In genomic region chr4:100489316-100489715, GRCh38 we compare ENCODE assay signal across 27 cellular contexts. TPM values are rescaled to one million over a fixed set of nuclear protein-coding genes. Genes with fewer than 3 reads are reported as not detected.
"Had no signal": no experiment of that assay in that cellular context is flagged by ENCODE, and none has a peak within 500 bp of the region (broad histone marks: within the 10 kb centered on the region; RNA-seq: fewer than 3 reads in every experiment).

No MANE protein-coding gene starts in this region.

- H3K4me3 Mint-ChIP-seq: activated CD4-positive, alpha-beta T cell treated with anti-CD3 and anti-CD28 coated beads, Interleukin-2, amount 10 ng/mL, durations not matched to agents 7 days and 5 days; activated CD8-positive, alpha-beta T cell treated with anti-CD3 and anti-CD28 coated beads, Interleukin-2, amount 10 ng/mL, durations not matched to agents 7 days and 5 days; activated naive CD4-positive, alpha-beta T cell treated with anti-CD3 and anti-CD28 coated beads for 36 hours; activated naive CD8-positive, alpha-beta T cell treated with anti-CD3 and anti-CD28 coated beads, Interleukin-2, amount 50 U/mL, for 24 hours; activated T-cell treated with anti-CD3 and anti-CD28 coated beads, Interleukin-2, amount 50 U/mL, for 24 hours; effector memory CD8-positive, alpha-beta T cell; immature natural killer cell; naive thymus-derived CD4-positive, alpha-beta T cell; neural progenitor cell; stimulated activated naive CD8-positive, alpha-beta T cell treated with anti-CD3 and anti-CD28 coated beads, Interleukin-15, Interleukin-2, amounts not matched to agents 100 ng/mL and 50 ng/mL, for 24 hours had no signal

- H3K4me1 Mint-ChIP-seq: activated CD4-positive, alpha-beta T cell treated with anti-CD3 and anti-CD28 coated beads, Interleukin-2, amount 10 ng/mL, durations not matched to agents 7 days and 5 days; activated naive CD8-positive, alpha-beta T cell treated with anti-CD3 and anti-CD28 coated beads, Interleukin-2, amount 50 U/mL, for 24 hours; immature natural killer cell; naive thymus-derived CD4-positive, alpha-beta T cell; neural progenitor cell had no signal

- H3K4me1 ChIP-seq: breast epithelium, gastrocnemius medialis, neural progenitor cell, right atrium auricular region, tibial nerve, uterus had no signal

- H3K27me3 ChIP-seq: breast epithelium, gastrocnemius medialis, heart left ventricle, neural progenitor cell, right atrium auricular region, tibial nerve, uterus had no signal

- H3K36me3 ChIP-seq: breast epithelium, gastrocnemius medialis, heart left ventricle, neural progenitor cell, right atrium auricular region, tibial nerve, uterus had no signal

- ATAC-seq: activated CD4-positive, CD25-positive, alpha-beta regulatory T cell treated with anti-CD3 and anti-CD28 coated beads, Interleukin-2, amount 50 U/mL, for 24 hours; activated CD8-positive, alpha-beta T cell treated with anti-CD3 and anti-CD28 coated beads, Interleukin-2, amount 10 ng/mL, durations not matched to agents 7 days and 5 days; activated naive CD8-positive, alpha-beta T cell treated with anti-CD3 and anti-CD28 coated beads, Interleukin-2, amount 50 U/mL, for 24 hours; effector memory CD8-positive, alpha-beta T cell; gastrocnemius medialis; heart left ventricle; left cardiac atrium; naive thymus-derived CD4-positive, alpha-beta T cell had no signal

- H3K4me3 ChIP-seq: breast epithelium, gastrocnemius medialis, heart left ventricle, neural progenitor cell, right atrium auricular region, skin epidermis, tibial nerve, uterus had no signal

- H3K27ac Mint-ChIP-seq: activated CD4-positive, alpha-beta T cell treated with anti-CD3 and anti-CD28 coated beads, Interleukin-2, amount 10 ng/mL, durations not matched to agents 7 days and 5 days; activated CD8-positive, alpha-beta T cell treated with anti-CD3 and anti-CD28 coated beads, Interleukin-2, amount 10 ng/mL, durations not matched to agents 7 days and 5 days; activated naive CD4-positive, alpha-beta T cell treated with anti-CD3 and anti-CD28 coated beads for 36 hours; activated naive CD8-positive, alpha-beta T cell treated with anti-CD3 and anti-CD28 coated beads, Interleukin-2, amount 50 U/mL, for 24 hours; activated T-cell treated with anti-CD3 and anti-CD28 coated beads, Interleukin-2, amount 50 U/mL, for 24 hours; effector memory CD8-positive, alpha-beta T cell; immature natural killer cell; naive thymus-derived CD4-positive, alpha-beta T cell; neural progenitor cell; progenitor cell of endocrine pancreas; stimulated activated naive CD8-positive, alpha-beta T cell treated with anti-CD3 and anti-CD28 coated beads, Interleukin-15, Interleukin-2, amounts not matched to agents 100 ng/mL and 50 ng/mL, for 24 hours had no signal

- H3K27me3 Mint-ChIP-seq: activated CD4-positive, alpha-beta T cell treated with anti-CD3 and anti-CD28 coated beads, Interleukin-2, amount 10 ng/mL, durations not matched to agents 7 days and 5 days; activated naive CD8-positive, alpha-beta T cell treated with anti-CD3 and anti-CD28 coated beads, Interleukin-2, amount 50 U/mL, for 24 hours; activated T-cell treated with anti-CD3 and anti-CD28 coated beads, Interleukin-2, amount 50 U/mL, for 24 hours; progenitor cell of endocrine pancreas; stimulated activated naive CD8-positive, alpha-beta T cell treated with anti-CD3 and anti-CD28 coated beads, Interleukin-15, Interleukin-2, amounts not matched to agents 100 ng/mL and 50 ng/mL, for 24 hours had no signal

- H3K4me2 ChIP-seq: neural progenitor cell had no signal

- DNase-seq: activated CD4-positive, alpha-beta T cell treated with anti-CD3 and anti-CD28 coated beads, Interleukin-2, amount 10 ng/mL, durations not matched to agents 7 days and 5 days; activated CD8-positive, alpha-beta T cell treated with anti-CD3 and anti-CD28 coated beads, Interleukin-2, amount 10 ng/mL, durations not matched to agents 7 days and 5 days; activated naive CD4-positive, alpha-beta T cell treated with anti-CD3 and anti-CD28 coated beads for 36 hours; activated naive CD8-positive, alpha-beta T cell treated with anti-CD3 and anti-CD28 coated beads, Interleukin-2, amount 50 U/mL, for 24 hours; activated T-cell treated with anti-CD3 and anti-CD28 coated beads, Interleukin-2, amount 50 U/mL, for 24 hours; aorta; dermis blood vessel endothelial cell; effector memory CD8-positive, alpha-beta T cell; gastrocnemius medialis; heart left ventricle; immature natural killer cell; left cardiac atrium; mesendoderm; naive thymus-derived CD4-positive, alpha-beta T cell; stimulated activated CD4-positive, alpha-beta T cell treated with anti-CD3 and anti-CD28 coated beads, Interleukin-2, amount 100 ng/mL, for 48 hours; T1000; uterus had no signal

- H2AFZ ChIP-seq: neural progenitor cell had no signal

- H3K27ac ChIP-seq: breast epithelium, gastrocnemius medialis, heart left ventricle, neural progenitor cell, right atrium auricular region, skin epidermis, tibial nerve, uterus had no signal

- H3K36me3 Mint-ChIP-seq: neural progenitor cell had no signal

- H3K9me3 ChIP-seq: gastrocnemius medialis, uterus had no signal

RNA-seq across cellular contexts. Expression of gene EMCN, which starts 28.5 kb away (rescaled TPM):
- total RNA-seq: activated CD4-positive, alpha-beta T cell treated with anti-CD3 and anti-CD28 coated beads, Interleukin-2, amount 10 ng/mL, durations not matched to agents 7 days and 5 days; activated CD8-positive, alpha-beta T cell treated with anti-CD3 and anti-CD28 coated beads, Interleukin-2, amount 10 ng/mL, durations not matched to agents 7 days and 5 days; activated naive CD4-positive, alpha-beta T cell treated with anti-CD3 and anti-CD28 coated beads for 36 hours; naive thymus-derived CD4-positive, alpha-beta T cell; osteoblast; progenitor cell of endocrine pancreas; T-helper 1 cell treated with Interleukin-12 subunit alpha and Interleukin-12 subunit beta and Interleukin-4 antibody, amounts not matched to agents 30 ng/mL and 1 ng/mL, for 36 hours had no signal
